In genomic region chr14:24270537-24271133, GRCh38 we compare ENCODE assay signal across 8 cellular contexts. TPM values are rescaled to one million over a fixed set of nuclear protein-coding genes. Genes with fewer than 3 reads are reported as not detected.
DNase-seq lines count a peak whose midpoint lies in the region; ATAC-seq and TF ChIP-seq lines count a peak whose summit lies in the region.

No MANE protein-coding gene starts in this region.

- H3K4me1 ChIP-seq in OCI-LY3 (ENCODE audit: low read length), result peaks cover 38% of the 10 kb centered on the region

- peaks cover 10% of the 10 kb centered on the region for H3K27me3 Mint-ChIP-seq in endothelial cell (ENCODE audit: unreplicated experiment)
- no peaks in the 10 kb centered on the region for H3K27me3 Mint-ChIP-seq in osteocyte (ENCODE audit: unreplicated experiment)

- H3K9me3 ChIP-seq in OCI-LY3 (ENCODE audit: insufficient read depth, low read length), result no peaks in the 10 kb centered on the region

- peak; percentile 1 for ATAC-seq in GM21515 (IDR thresholded peaks at IDR 0.05; ENCODE audit: unreplicated experiment)
- ATAC-seq in GM19452 (IDR thresholded peaks at IDR 0.05; ENCODE audit: unreplicated experiment), result no peak
- no peak for ATAC-seq in HG03108 (IDR thresholded peaks at IDR 0.05; ENCODE audit: unreplicated experiment)
- no peak for ATAC-seq in esophagus mucosa

- no peak for DNase-seq in endothelial cell (ENCODE audit: low spot score)
- DNase-seq in osteocyte (ENCODE audit: extremely low spot score, unreplicated experiment), result no peak
- DNase-seq in stimulated activated CD4-positive, alpha-beta T cell treated with anti-CD3 and anti-CD28 coated beads, Interleukin-2, amount 100 ng/mL, for 48 hours, result no peak

- H3K4me3 Mint-ChIP-seq in endothelial cell (ENCODE audit: unreplicated experiment) (peak overlapping the region; percentile 89), osteocyte (ENCODE audit: unreplicated experiment) (peak overlapping the region; percentile 93)

- peaks cover 18% of the 10 kb centered on the region for H3K36me3 Mint-ChIP-seq in endothelial cell (ENCODE audit: low read depth, unreplicated experiment)
- H3K36me3 Mint-ChIP-seq in osteocyte (ENCODE audit: unreplicated experiment), result peaks cover 9% of the 10 kb centered on the region

- H3K36me3 ChIP-seq in OCI-LY3 (replicated peaks; ENCODE audit: low read depth, low read length), result peaks cover 2% of the 10 kb centered on the region

- H3K79me2 ChIP-seq in OCI-LY3 (ENCODE audit: low read length), result no peaks in the 10 kb centered on the region

- H3K4me1 Mint-ChIP-seq in endothelial cell (ENCODE audit: unreplicated experiment) (peaks cover 12% of the 10 kb centered on the region), osteocyte (ENCODE audit: unreplicated experiment) (peaks cover 14% of the 10 kb centered on the region)

- H4K20me1 ChIP-seq in OCI-LY3 (ENCODE audit: insufficient read depth, low read length), result no peaks in the 10 kb centered on the region

- peak overlapping the region; percentile 88 for H3K27ac ChIP-seq in OCI-LY3 (ENCODE audit: low read length)

- H3K9ac ChIP-seq in OCI-LY3 (ENCODE audit: low read length), result peak overlapping the region; percentile 98

- no peak for TF ChIP-seq CTCF in OCI-LY3 (IDR thresholded peaks at IDR 0.05; ENCODE audit: low read depth, low read length)
- TF ChIP-seq CTCF in endothelial cell (IDR thresholded peaks at IDR 0.05; ENCODE audit: unreplicated experiment), result no peak
- no peak for TF ChIP-seq CTCF in osteocyte (IDR thresholded peaks at IDR 0.05)

- H3K27ac Mint-ChIP-seq in endothelial cell (ENCODE audit: unreplicated experiment) (peak overlapping the region; percentile 67), osteocyte (ENCODE audit: unreplicated experiment) (peak overlapping the region; percentile 92)

- no peaks in the 10 kb centered on the region for H3K9me3 Mint-ChIP-seq in endothelial cell (ENCODE audit: unreplicated experiment)
- no peaks in the 10 kb centered on the region for H3K9me3 Mint-ChIP-seq in osteocyte (ENCODE audit: unreplicated experiment)

- no peaks in the 10 kb centered on the region for H3K27me3 ChIP-seq in OCI-LY3 (ENCODE audit: low read depth, low read length)

- peak overlapping the region; percentile 90 for H3K4me3 ChIP-seq in OCI-LY3 (ENCODE audit: low read length)

- H2AFZ ChIP-seq in OCI-LY3 (ENCODE audit: low read depth, low read length), result no peak overlapping the region

- H3K4me2 ChIP-seq in OCI-LY3 (ENCODE audit: low read length), result peak overlapping the region; percentile 83

RNA-seq across cellular contexts. Expression of gene RABGGTA, which starts 0.8 kb away (rescaled TPM):
- 17.7 TPM for total RNA-seq in endothelial cell (ENCODE audit: unreplicated experiment)
- 26.1 and 30.8 TPM in 2 replicates for total RNA-seq in osteocyte
- 91.5 TPM for total RNA-seq in esophagus mucosa

RNA-seq across cellular contexts. Expression of gene TGM1, which starts 7.7 kb away (rescaled TPM):
- total RNA-seq in endothelial cell (ENCODE audit: unreplicated experiment), result 1.7 TPM
- 2.1 and 2.3 TPM in 2 replicates for total RNA-seq in osteocyte
- total RNA-seq in esophagus mucosa, result 1,652 TPM

RNA-seq across cellular contexts. Expression of gene TINF2, which starts 28.2 kb away (rescaled TPM):
- total RNA-seq in endothelial cell (ENCODE audit: unreplicated experiment) (25.4 TPM), osteocyte (69.2 and 75.7 TPM in 2 replicates), esophagus mucosa (97.0 TPM)

RNA-seq across cellular contexts. Expression of gene DHRS1, which starts 28.9 kb away (rescaled TPM):
- 17.7 TPM for total RNA-seq in endothelial cell (ENCODE audit: unreplicated experiment)
- 24.6 and 27.0 TPM in 2 replicates for total RNA-seq in osteocyte
- 110 TPM for total RNA-seq in esophagus mucosa

RNA-seq across cellular contexts. Expression of gene NOP9, which starts 29.0 kb away (rescaled TPM):
- total RNA-seq in endothelial cell (ENCODE audit: unreplicated experiment) (27.2 TPM), osteocyte (27.8 and 28.2 TPM in 2 replicates), esophagus mucosa (20.5 TPM)

Comparison
In these comparisons a context has a peak if more than half of its experiments do, and no peak if none do; other contexts are left out.
1. RNA of gene TGM1, which starts 7.7 kb away (total RNA-seq): 1,652 TPM in esophagus mucosa (single experiment); 2.1 to 2.3 TPM in osteocyte and 1.7 TPM in endothelial cell (single experiment); every median in the first group is over 100 times any median in the second.